Comparison of ENCODE assay signal across 19 cellular contexts in the genomic region with DNA sequence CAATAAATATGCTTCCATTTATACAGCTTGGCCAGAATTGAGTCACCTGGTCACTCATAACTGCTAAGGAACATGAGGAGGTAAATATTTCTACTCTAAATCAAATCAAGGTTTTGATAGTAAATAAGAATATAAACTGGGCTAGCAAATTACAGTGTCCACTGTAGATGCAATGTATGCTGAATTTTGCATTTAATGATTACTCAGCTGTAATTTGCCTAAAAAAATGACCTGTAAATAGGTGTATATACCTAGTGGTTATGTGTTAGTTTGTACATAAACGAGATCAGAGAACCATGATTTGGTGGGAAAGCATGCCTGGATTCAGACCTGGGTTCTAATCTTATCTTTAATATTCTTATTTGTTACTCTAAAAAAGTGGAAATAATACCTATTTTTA.
DNase-seq lines count a peak whose midpoint lies in the region; ATAC-seq, FAIRE-seq and TF ChIP-seq lines count a peak whose summit lies in the region.
"Had no signal": no experiment of that assay in that cellular context is flagged by ENCODE, and none has a peak within 500 bp of the region (broad histone marks: within the 10 kb centered on the region; RNA-seq: fewer than 3 reads in every experiment).

No MANE protein-coding gene starts in this region.

- in situ Hi-C loops in HepG2 (cut with HindIII; ENCODE audit: extremely low pct_ligation_motif_present, low pct_unique_long_range_greater_than_20kb): no loop called here

- H3K36me3 ChIP-seq in HepG2 (replicated peaks in 1 of 2; ENCODE audit: control insufficient read depth in 1 of 2, insufficient read depth in 2 of 2, low read length in 2 of 2): no peaks in the 10 kb centered on the region
- H3K36me3 ChIP-seq in right lobe of liver: no peaks in the 10 kb centered on the region
- H3K36me3 ChIP-seq: BLaER1 treated with 17β-estradiol and CSF1 and Interleukin-3, amounts not matched to agents 10 nM and 100 nM had no signal

- CTCF ChIA-PET in HepG2 (lab: Yijun Ruan, JAX; ENCODE audit: low intra/inter-chr PET ratio, low total read pairs): no interaction called here

- 0% methylated on average over 1 of the region's 1 CpG for WGBS in HepG2 (ENCODE audit: low lambda C conversion rate)
- WGBS in right lobe of liver (ENCODE audit: insufficient coverage, low coverage, low lambda C conversion rate, missing lambda C conversion rate): 33% methylated on average over 1 of the region's 1 CpG

- no peak for TF ChIP-seq POLR2A in HepG2 (IDR thresholded peaks at IDR 0.05; ENCODE audit: insufficient read depth in 1 of 2, low read depth in 2 of 2, low read length in 2 of 2)
- no peak for TF ChIP-seq POLR2A in right lobe of liver (IDR thresholded peaks at IDR 0.05)

- no peaks in the 10 kb centered on the region for H3K79me2 ChIP-seq in HepG2 (ENCODE audit: insufficient read depth, low read length)

- H3K9me3 ChIP-seq in HepG2 (ENCODE audit: low read length) (peaks cover 42% of the 10 kb centered on the region), right lobe of liver (no peaks in the 10 kb centered on the region)

- TF ChIP-seq EP300 in HepG2 (IDR thresholded peaks at IDR 0.05; ENCODE audit: low read depth in 2 of 2, low read length in 2 of 2) (no peak), HepG2 (CRISPR knock-in tag; IDR thresholded peaks at IDR 0.05; ENCODE audit: borderline replicate concordance) (no peak)

- FAIRE-seq in HepG2 (lab: Jason Lieb, UNC) (no peak), frontal cortex (lab: Jason Lieb, UNC) (no peak)
- FAIRE-seq: H54, HTR-8/SVneo had no signal

- DNase-seq in HepG2 (ENCODE audit: low spot score): no peak
- no peak for DNase-seq in right lobe of liver
- no peak for DNase-seq in KG1 (lab: John Stamatoyannopoulos, UW)
- no peak for DNase-seq in cerebellar nuclear complex (lab: John Stamatoyannopoulos, UW)
- no peak for DNase-seq in frontal cortex (ENCODE audit: low spot score in 2 of 2)
- DNase-seq: Calu3; CD8-positive, alpha-beta T cell; DMS53; DND-41; EL; HCEC 1CT had no signal

- no peak for ATAC-seq in HepG2
- no peak for ATAC-seq in right lobe of liver
- peak; percentile 22 for ATAC-seq in HG02610 (IDR thresholded peaks at IDR 0.05; ENCODE audit: unreplicated experiment)
- peak; percentile 4 for ATAC-seq in HG03565 (IDR thresholded peaks at IDR 0.05; ENCODE audit: unreplicated experiment)
- no peak for ATAC-seq in GM21381 (IDR thresholded peaks at IDR 0.05; ENCODE audit: unreplicated experiment)
- ATAC-seq: CD8-positive, alpha-beta T cell; GM23338 had no signal

- H3K9ac ChIP-seq in HepG2 (ENCODE audit: insufficient read depth, low read depth, low read length): no peak overlapping the region
- H3K9ac ChIP-seq: BLaER1 treated with 17β-estradiol and CSF1 and Interleukin-3, amounts not matched to agents 10 nM and 100 nM had no signal

- no peak overlapping the region for H3K27ac ChIP-seq in HepG2 (ENCODE audit: extremely low read length, insufficient read depth, low read length)
- H3K27ac ChIP-seq in right lobe of liver: no peak overlapping the region
- H3K27ac ChIP-seq: 22Rv1; BLaER1 treated with 17β-estradiol and CSF1 and Interleukin-3, amounts not matched to agents 10 nM and 100 nM had no signal

- intact Hi-C loops in HepG2 (cut with micrococcal nuclease; ENCODE audit: unreplicated experiment): no loop called here
- intact Hi-C loops in right lobe of liver (cut with DNase I): no loop called here

- no peak overlapping the region for H3K4me2 ChIP-seq in HepG2 (ENCODE audit: low read depth, low read length)
- H3K4me2 ChIP-seq: GM23338 had no signal

- H3K4me1 ChIP-seq in HepG2 (ENCODE audit: insufficient read depth, low read length) (no peaks in the 10 kb centered on the region), right lobe of liver (no peaks in the 10 kb centered on the region)

- H4K20me1 ChIP-seq in HepG2 (ENCODE audit: insufficient read depth, low read length): no peaks in the 10 kb centered on the region
- H4K20me1 ChIP-seq: BLaER1 treated with 17β-estradiol and CSF1 and Interleukin-3, amounts not matched to agents 10 nM and 100 nM had no signal

- H3K27me3 ChIP-seq in HepG2 (ENCODE audit: control insufficient read depth in 1 of 2, insufficient read depth in 2 of 2, low read length in 2 of 2) (no peaks in the 10 kb centered on the region), right lobe of liver (no peaks in the 10 kb centered on the region)
- H3K27me3 ChIP-seq: BLaER1 treated with 17β-estradiol and CSF1 and Interleukin-3, amounts not matched to agents 10 nM and 100 nM had no signal

- POLR2A ChIA-PET in HepG2 (lab: Yijun Ruan, JAX): no interaction called here

- no peak overlapping the region for H3K4me3 ChIP-seq in HepG2 (replicated peaks in 1 of 3; ENCODE audit: insufficient read depth in 1 of 3, low read depth in 2 of 3, low read length in 3 of 3)
- H3K4me3 ChIP-seq in right lobe of liver: no peak overlapping the region
- H3K4me3 ChIP-seq: BLaER1 treated with 17β-estradiol and CSF1 and Interleukin-3, amounts not matched to agents 10 nM and 100 nM; GM23338 had no signal

- H2AFZ ChIP-seq in HepG2 (ENCODE audit: low read length): no peak overlapping the region
- H2AFZ ChIP-seq: GM23338 had no signal

- BruUV-seq in HepG2 (replicated peaks; lab: Mats Ljungman, UMichigan): no TSS peak

- TF ChIP-seq RAD21 in HepG2 (CRISPR knock-in tag; IDR thresholded peaks at IDR 0.05): no peak

- TF ChIP-seq CTCF in HepG2 (CRISPR knock-in tag; IDR thresholded peaks at IDR 0.05): no peak
- TF ChIP-seq CTCF in right lobe of liver (IDR thresholded peaks at IDR 0.05): no peak

TF ChIP-seq in HepG2, 621 proteins besides CTCF, POLR2A, EP300 and RAD21:
- TF ChIP-seq MAFK (conservative IDR thresholded peaks at IDR 0.05 in 1 of 2, IDR thresholded peaks at IDR 0.05 in 1 of 2; ENCODE audit: low read length in 2 of 2): peak; percentile 58 to 75; a peak in 3 of 4 replicates
- TF ChIP-seq IKZF4 (CRISPR knock-in tag; IDR thresholded peaks at IDR 0.05; ENCODE audit: borderline replicate concordance, low read depth, not compliant biosample characterization): no peak
- no peak for TF ChIP-seq CBX2 (IDR thresholded peaks at IDR 0.05; ENCODE audit: low read depth, low read length)
- TF ChIP-seq CBX2 (CRISPR knock-in tag; IDR thresholded peaks at IDR 0.05; ENCODE audit: low read depth): no peak
- peak; percentile 75 for TF ChIP-seq MAFF (IDR thresholded peaks at IDR 0.05; ENCODE audit: low read depth, low read length)
TF ChIP-seq in HepG2: peak in this region for 2.

Comparison
In these comparisons a context has a peak if more than half of its experiments do, and no peak if none do; other contexts are left out.
1. ATAC-seq: peak in HG02610 (single experiment) and HG03565 (single experiment); none in HepG2 (single experiment), right lobe of liver (0 of 4) and GM21381 (single experiment).